Comparison of ENCODE assay signal across 1 cellular context in genomic region chr17:81586096-81586495, GRCh38.
TF ChIP-seq lines count a peak whose summit lies in the region.

No MANE protein-coding gene starts in this region.

TF ChIP-seq in H1, 55 proteins besides CTCF, POLR2A, EP300 and RAD21:
- TF ChIP-seq TCF12 (IDR thresholded peaks at IDR 0.05; ENCODE audit: low read depth, low read length) (no peak), BCL11A (IDR thresholded peaks at IDR 0.05; ENCODE audit: low read depth in 2 of 2, low read length in 2 of 2) (no peak), MAX (IDR thresholded peaks at IDR 0.05) (no peak), SIX5 (IDR thresholded peaks at IDR 0.05; ENCODE audit: low read depth, low read length) (no peak), RBBP5 (IDR thresholded peaks at IDR 0.05; ENCODE audit: borderline replicate concordance, low read depth, low read length) (no peak), TAF1 (IDR thresholded peaks at IDR 0.05; ENCODE audit: low read depth, low read length) (no peak), KDM1A (IDR thresholded peaks at IDR 0.05; ENCODE audit: borderline replicate concordance, low read length) (no peak), MAFK (IDR thresholded peaks at IDR 0.05; ENCODE audit: low read depth, low read length) (no peak), ASH2L (IDR thresholded peaks at IDR 0.05; ENCODE audit: low read length) (no peak), CHD2 (IDR thresholded peaks at IDR 0.05; ENCODE audit: low read length) (no peak), SUZ12 (IDR thresholded peaks at IDR 0.05; ENCODE audit: low read length) (no peak), KDM5A (IDR thresholded peaks at IDR 0.05; ENCODE audit: low read length) (no peak), SP1 (IDR thresholded peaks at IDR 0.05; ENCODE audit: low read depth, low read length) (no peak), TAF7 (optimal IDR thresholded peaks at IDR 0.05; ENCODE audit: borderline replicate concordance, low read depth, low read length) (no peak), ZNF274 (IDR thresholded peaks at IDR 0.05; ENCODE audit: borderline replicate concordance, extremely low read depth, low read length) (no peak)
